In the genomic region with DNA sequence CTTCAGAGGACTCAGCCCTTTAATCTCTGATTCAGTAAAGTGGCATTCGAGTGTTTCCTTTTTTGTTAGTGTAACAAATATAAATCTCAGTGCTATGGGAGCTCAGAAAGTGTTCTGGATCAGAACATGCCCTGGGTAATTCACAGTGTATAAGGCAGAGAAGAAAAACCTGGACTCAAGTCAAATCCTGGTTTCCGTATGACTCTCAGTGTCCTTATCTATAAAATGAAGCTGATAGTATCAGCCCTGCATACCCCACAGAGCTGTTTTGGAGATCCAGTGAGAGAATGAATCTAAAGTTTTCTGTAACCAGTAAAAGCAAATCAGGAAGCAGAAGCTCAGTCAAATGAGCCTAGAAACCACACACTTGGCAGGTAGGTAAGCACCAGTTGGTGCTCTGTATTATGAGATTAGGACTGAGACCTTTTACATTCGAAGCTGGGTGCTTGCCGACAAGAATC, we compare ENCODE assay signal across 12 cellular contexts.
DNase-seq lines count a peak whose midpoint lies in the region; ATAC-seq and TF ChIP-seq lines count a peak whose summit lies in the region.
"Had no signal": no experiment of that assay in that cellular context is flagged by ENCODE, and none has a peak within 500 bp of the region (broad histone marks: within the 10 kb centered on the region; RNA-seq: fewer than 3 reads in every experiment).

No MANE protein-coding gene starts in this region.

- peak; percentile 33 for ATAC-seq in activated CD8-positive, alpha-beta memory T cell treated with anti-CD3 and anti-CD28 coated beads, Interleukin-2, amount 10 ng/mL, durations not matched to agents 7 days and 5 days
- ATAC-seq in RWPE2 (ENCODE audit: low read depth) (no peak), aorta (ENCODE audit: low FRiP score) (no peak)

- H3K79me2 ChIP-seq in smooth muscle cell (ENCODE audit: low read depth) = no peaks in the 10 kb centered on the region
- H3K79me2 ChIP-seq: hepatocyte had no signal

- no peaks in the 10 kb centered on the region for H3F3A ChIP-seq in smooth muscle cell (ENCODE audit: low read depth)

- peaks cover 33% of the 10 kb centered on the region for H3K4me1 ChIP-seq in RWPE2 (ENCODE audit: insufficient read depth, poor library complexity, severe bottlenecking)
- H3K4me1 ChIP-seq in smooth muscle cell (ENCODE audit: low read depth) = peaks cover 4% of the 10 kb centered on the region
- peaks cover 2 to 3% of the 10 kb centered on the region in 2 donors for H3K4me1 ChIP-seq in aorta (ENCODE audit: control insufficient read depth in 1 of 2, insufficient read depth in 2 of 2, low read length in 2 of 2)

- H3K4me3 ChIP-seq in RWPE2 (ENCODE audit: severe bottlenecking) (no peak overlapping the region), smooth muscle cell (no peak overlapping the region), aorta (ENCODE audit: low read length in 2 of 2) (no peak overlapping the region)
- H3K4me3 ChIP-seq: hepatocyte had no signal

- no peaks in the 10 kb centered on the region for H4K20me1 ChIP-seq in smooth muscle cell (ENCODE audit: low read depth)

- peaks cover 36% of the 10 kb centered on the region for H3K4me1 Mint-ChIP-seq in activated CD8-positive, alpha-beta memory T cell treated with anti-CD3 and anti-CD28 coated beads, Interleukin-2, amount 10 ng/mL, durations not matched to agents 7 days and 5 days

- intact Hi-C loops in aorta (cut with DNase I) = no loop called here

- H3K4me2 ChIP-seq in smooth muscle cell = peak overlapping the region; percentile 44
- H3K4me2 ChIP-seq: hepatocyte had no signal

- H3K27me3 ChIP-seq in RWPE2 (ENCODE audit: insufficient read depth, poor library complexity, severe bottlenecking) = no peaks in the 10 kb centered on the region
- no peaks in the 10 kb centered on the region for H3K27me3 ChIP-seq in smooth muscle cell (ENCODE audit: low read depth)
- no peaks in the 10 kb centered on the region for H3K27me3 ChIP-seq in aorta (ENCODE audit: control insufficient read depth in 1 of 2, insufficient read depth in 2 of 2, low read length in 1 of 2)
- H3K27me3 ChIP-seq: hepatocyte had no signal

- no peak for TF ChIP-seq CTCF in RWPE2 (IDR thresholded peaks at IDR 0.05; ENCODE audit: poor library complexity, severe bottlenecking)
- TF ChIP-seq CTCF in smooth muscle cell (IDR thresholded peaks at IDR 0.05; ENCODE audit: borderline replicate concordance, insufficient read depth, poor library complexity, severe bottlenecking) = no peak

- no peak overlapping the region for H2AFZ ChIP-seq in smooth muscle cell (ENCODE audit: low read depth)
- H2AFZ ChIP-seq: hepatocyte had no signal

- no peak for DNase-seq in activated CD8-positive, alpha-beta memory T cell treated with anti-CD3 and anti-CD28 coated beads, Interleukin-2, amount 10 ng/mL, durations not matched to agents 7 days and 5 days
- no peak for DNase-seq in activated CD8-positive, alpha-beta memory T cell treated with anti-CD3 and anti-CD28 coated beads, Interleukin-2, amount 50 U/mL, for 48 hours
- DNase-seq in RWPE2 (ENCODE audit: low spot score) = no peak
- DNase-seq in fibroblast of peridontal ligament (ENCODE audit: extremely low read depth) = peak; percentile 26
- no peak for DNase-seq in smooth muscle cell (lab: John Stamatoyannopoulos, UW; ENCODE audit: unreplicated experiment)
- no peak for DNase-seq in aorta
- no peak for DNase-seq in activated effector memory CD4-positive, alpha-beta T cell treated with Interleukin-2 at 50 U/mL for 16 hours
- DNase-seq in NCI-H1417 (lab: John Stamatoyannopoulos, UW) = no peak
- DNase-seq: activated CD4-positive, alpha-beta T cell treated with anti-CD3 and anti-CD28 coated beads for 4 hours; activated naive CD4-positive, alpha-beta T cell; NCI-H345 had no signal

- H3K4me3 Mint-ChIP-seq in activated CD8-positive, alpha-beta memory T cell treated with anti-CD3 and anti-CD28 coated beads, Interleukin-2, amount 10 ng/mL, durations not matched to agents 7 days and 5 days = no peak overlapping the region

- H3K27ac Mint-ChIP-seq in activated CD8-positive, alpha-beta memory T cell treated with anti-CD3 and anti-CD28 coated beads, Interleukin-2, amount 10 ng/mL, durations not matched to agents 7 days and 5 days = no peak overlapping the region

- WGBS in smooth muscle cell (ENCODE audit: low lambda C conversion rate) = 49% methylated on average over 4 of the region's 4 CpGs
- 25 to 32% methylated on average over 4 of the region's 4 CpGs for WGBS in aorta, 2 donors

- H3K27ac ChIP-seq in RWPE2 (ENCODE audit: poor library complexity, severe bottlenecking) (peak overlapping the region; percentile 97), smooth muscle cell (ENCODE audit: low read depth) (peak overlapping the region; percentile 0), aorta (ENCODE audit: low read depth in 1 of 2, low read length in 2 of 2) (no peak overlapping the region)
- H3K27ac ChIP-seq: hepatocyte had no signal

- CTCF ChIA-PET in activated CD8-positive, alpha-beta memory T cell treated with anti-CD3 and anti-CD28 coated beads, Interleukin-2, amount 10 ng/mL, durations not matched to agents 7 days and 5 days (lab: Charles Lee) = interaction anchor here (1.0 to 1.4 kb wide), 2 partner anchors 37 to 67 kb away, joined by 3 to 4 read pairs; a partner anchor contains a TSS

- H3K9me3 ChIP-seq in RWPE2 (ENCODE audit: severe bottlenecking) (no peaks in the 10 kb centered on the region), smooth muscle cell (replicated peaks; ENCODE audit: low read depth) (no peaks in the 10 kb centered on the region), aorta (ENCODE audit: control insufficient read depth, low read length) (no peaks in the 10 kb centered on the region)

- no peak overlapping the region for H3K9ac ChIP-seq in smooth muscle cell (ENCODE audit: low read depth)

- H3K27me3 Mint-ChIP-seq in activated CD8-positive, alpha-beta memory T cell treated with anti-CD3 and anti-CD28 coated beads, Interleukin-2, amount 10 ng/mL, durations not matched to agents 7 days and 5 days = no peaks in the 10 kb centered on the region

- H3K36me3 Mint-ChIP-seq in activated CD8-positive, alpha-beta memory T cell treated with anti-CD3 and anti-CD28 coated beads, Interleukin-2, amount 10 ng/mL, durations not matched to agents 7 days and 5 days = peaks cover 32% of the 10 kb centered on the region

- H3K36me3 ChIP-seq in RWPE2 (ENCODE audit: low read depth) = peaks cover 39% of the 10 kb centered on the region
- no peaks in the 10 kb centered on the region for H3K36me3 ChIP-seq in smooth muscle cell (ENCODE audit: low read depth)
- H3K36me3 ChIP-seq in aorta (ENCODE audit: control insufficient read depth in 1 of 2, insufficient read depth in 2 of 2, low read length in 1 of 2) = no peaks in the 10 kb centered on the region

- H3K9me3 Mint-ChIP-seq in activated CD8-positive, alpha-beta memory T cell treated with anti-CD3 and anti-CD28 coated beads, Interleukin-2, amount 10 ng/mL, durations not matched to agents 7 days and 5 days (ENCODE audit: low read depth) = peaks cover 4% of the 10 kb centered on the region

Comparison
In these comparisons a context has a peak if more than half of its experiments do, and no peak if none do; other contexts are left out.
1. H3K27ac ChIP-seq: peak in RWPE2 (single experiment) and smooth muscle cell (single experiment); none in aorta (0 of 2).